8 cellular contexts compared by ENCODE assay signal in genomic region chr15:60592386-60593339, GRCh38.
DNase-seq lines count a peak whose midpoint lies in the region; ATAC-seq and TF ChIP-seq lines count a peak whose summit lies in the region.

No MANE protein-coding gene starts in this region.

- WGBS in esophagus squamous epithelium, 2 donors = 9 to 18% methylated on average over 5 to 9 of the region's 91 CpGs

- H3K4me1 ChIP-seq in NT2/D1 (ENCODE audit: insufficient read depth, insufficient read length) (no peaks in the 10 kb centered on the region), esophagus squamous epithelium (peaks cover 3 to 40% (median 4%) of the 10 kb centered on the region in 3 donors)

- H3K4me1 Mint-ChIP-seq in CD14-positive monocyte (peaks cover 14% of the 10 kb centered on the region), naive B cell (peaks cover 0 to 9% (median 9%) of the 10 kb centered on the region in 3 donors)
- H3K4me1 Mint-ChIP-seq in activated T-cell treated with anti-CD3 and anti-CD28 coated beads, Interleukin-2, amount 50 U/mL, for 4 hours (ENCODE audit: low read depth) = peaks cover 44% of the 10 kb centered on the region
- peaks cover 15% of the 10 kb centered on the region for H3K4me1 Mint-ChIP-seq in stimulated activated memory B cell treated with anti-CD40 and anti-IgM and Interleukin-4, amounts not matched to agents 10 μg/mL and 1 μg/mL and 100 μg/mL, for 72 hours

- H3K36me3 Mint-ChIP-seq in CD14-positive monocyte = peaks cover 2% of the 10 kb centered on the region in 2 donors
- peaks cover 8% of the 10 kb centered on the region for H3K36me3 Mint-ChIP-seq in activated T-cell treated with anti-CD3 and anti-CD28 coated beads, Interleukin-2, amount 50 U/mL, for 4 hours (ENCODE audit: insufficient read depth)
- no peaks in the 10 kb centered on the region for H3K36me3 Mint-ChIP-seq in naive B cell
- H3K36me3 Mint-ChIP-seq in stimulated activated memory B cell treated with anti-CD40 and anti-IgM and Interleukin-4, amounts not matched to agents 10 μg/mL and 1 μg/mL and 100 μg/mL, for 72 hours = no peaks in the 10 kb centered on the region

- peak in 3 of 4 donors; percentile 80 to 89 (median 82) for TF ChIP-seq POLR2A in esophagus squamous epithelium (IDR thresholded peaks at IDR 0.05)

- H3K27ac ChIP-seq in esophagus squamous epithelium = peak overlapping the region; percentile 89 to 98 (median 96)

- H3K4me3 ChIP-seq in NT2/D1 (ENCODE audit: insufficient read length, low read depth) = peak overlapping the region; percentile 73
- peak overlapping the region; percentile 72 to 95 (median 84) for H3K4me3 ChIP-seq in esophagus squamous epithelium

- peak; percentile 55 for DNase-seq in CD14-positive monocyte (ENCODE audit: low spot score)
- peak; percentile 75 for DNase-seq in NT2/D1 (ENCODE audit: low read depth, low spot score)
- DNase-seq in activated T-cell treated with anti-CD3 and anti-CD28 coated beads, Interleukin-2, amount 50 U/mL, for 4 hours = peak; percentile 80
- peak; percentile 24 for DNase-seq in esophagus squamous epithelium (lab: John Stamatoyannopoulos, UW)
- peak; percentile 65 for DNase-seq in naive B cell

- H3K27ac Mint-ChIP-seq in CD14-positive monocyte (no peak overlapping the region), naive B cell (peak overlapping the region in 3 of 6 donors; percentile 29 to 81 (median 72))
- H3K27ac Mint-ChIP-seq in stimulated activated memory B cell treated with anti-CD40 and anti-IgM and Interleukin-4, amounts not matched to agents 10 μg/mL and 1 μg/mL and 100 μg/mL, for 72 hours = peak overlapping the region; percentile 71

- H3K4me3 Mint-ChIP-seq in CD14-positive monocyte = peak overlapping the region; percentile 75 to 86
- peak overlapping the region; percentile 85 for H3K4me3 Mint-ChIP-seq in activated T-cell treated with anti-CD3 and anti-CD28 coated beads, Interleukin-2, amount 50 U/mL, for 4 hours
- H3K4me3 Mint-ChIP-seq in naive B cell = peak overlapping the region; percentile 81 to 92 (median 83)
- H3K4me3 Mint-ChIP-seq in stimulated activated memory B cell treated with anti-CD40 and anti-IgM and Interleukin-4, amounts not matched to agents 10 μg/mL and 1 μg/mL and 100 μg/mL, for 72 hours = peak overlapping the region; percentile 89

- peak; percentile 85 for ATAC-seq in GM19438 (IDR thresholded peaks at IDR 0.05; ENCODE audit: low read depth, unreplicated experiment)
- ATAC-seq in HG03571 (IDR thresholded peaks at IDR 0.05; ENCODE audit: unreplicated experiment) = peak; percentile 82
- ATAC-seq in activated T-cell treated with anti-CD3 and anti-CD28 coated beads, Interleukin-2, amount 50 U/mL, for 4 hours = peak; percentile 85 to 87
- peak; percentile 89 to 91 for ATAC-seq in naive B cell (ENCODE audit: low read depth in 2 of 2)
- peak; percentile 95 for ATAC-seq in stimulated activated memory B cell treated with anti-CD40 and anti-IgM and Interleukin-4, amounts not matched to agents 10 μg/mL and 1 μg/mL and 100 μg/mL, for 72 hours

- H3K27me3 Mint-ChIP-seq in CD14-positive monocyte (ENCODE audit: low read depth in 3 of 3) = peaks cover 58 to 81% (median 68%) of the 10 kb centered on the region in 3 donors
- H3K27me3 Mint-ChIP-seq in activated T-cell treated with anti-CD3 and anti-CD28 coated beads, Interleukin-2, amount 50 U/mL, for 4 hours (ENCODE audit: low read depth) = peaks cover 3% of the 10 kb centered on the region
- peaks cover 55 to 66% (median 65%) of the 10 kb centered on the region in 3 donors for H3K27me3 Mint-ChIP-seq in naive B cell
- peaks cover 10% of the 10 kb centered on the region for H3K27me3 Mint-ChIP-seq in stimulated activated memory B cell treated with anti-CD40 and anti-IgM and Interleukin-4, amounts not matched to agents 10 μg/mL and 1 μg/mL and 100 μg/mL, for 72 hours

- H3K9ac ChIP-seq in NT2/D1 (ENCODE audit: insufficient read length, low read depth) = peak overlapping the region; percentile 72

- H3K9me3 Mint-ChIP-seq in CD14-positive monocyte = peaks cover 0 to 11% (median 4%) of the 10 kb centered on the region in 7 donors
- no peaks in the 10 kb centered on the region for H3K9me3 Mint-ChIP-seq in activated T-cell treated with anti-CD3 and anti-CD28 coated beads, Interleukin-2, amount 50 U/mL, for 4 hours
- no peaks in the 10 kb centered on the region for H3K9me3 Mint-ChIP-seq in naive B cell
- no peaks in the 10 kb centered on the region for H3K9me3 Mint-ChIP-seq in stimulated activated memory B cell treated with anti-CD40 and anti-IgM and Interleukin-4, amounts not matched to agents 10 μg/mL and 1 μg/mL and 100 μg/mL, for 72 hours

- H3K27me3 ChIP-seq in NT2/D1 (ENCODE audit: insufficient read depth, insufficient read length) = peaks cover 47% of the 10 kb centered on the region
- H3K27me3 ChIP-seq in esophagus squamous epithelium = no peaks in the 10 kb centered on the region

- intact Hi-C loops in CD14-positive monocyte (cut with micrococcal nuclease) (no loop called here), esophagus squamous epithelium (cut with DNase I) (loop anchor here (5.0 kb wide), 1 partner anchor 325 kb away; no protein-coding TSS in a partner anchor)

- no peaks in the 10 kb centered on the region for H3K36me3 ChIP-seq in NT2/D1 (ENCODE audit: insufficient read depth, insufficient read length, low read length)
- H3K36me3 ChIP-seq in esophagus squamous epithelium = no peaks in the 10 kb centered on the region

- no peak for TF ChIP-seq CTCF in CD14-positive monocyte (IDR thresholded peaks at IDR 0.05)
- TF ChIP-seq CTCF in esophagus squamous epithelium (IDR thresholded peaks at IDR 0.05) = peak in 5 of 6 experiments; percentile 3 to 41 (median 10)

- H3K9me3 ChIP-seq in NT2/D1 (ENCODE audit: insufficient read depth, low read length) (no peaks in the 10 kb centered on the region), esophagus squamous epithelium (no peaks in the 10 kb centered on the region)

Comparison
In these comparisons a context has a peak if more than half of its experiments do, and no peak if none do; other contexts are left out.
1. Peak in every context shown above with its lines: DNase-seq, ATAC-seq, H3K4me3 ChIP-seq and H3K27ac ChIP-seq.
2. DNase-seq: peak in every context shown above with its lines; median percentile 80 in activated T-cell treated with anti-CD3 and anti-CD28 coated beads, Interleukin-2, amount 50 U/mL, for 4 hours; 75 in NT2/D1; 65 in naive B cell; 55 in CD14-positive monocyte; 24 in esophagus squamous epithelium.